ENCODE assay signal across 8 cellular contexts in the genomic region with DNA sequence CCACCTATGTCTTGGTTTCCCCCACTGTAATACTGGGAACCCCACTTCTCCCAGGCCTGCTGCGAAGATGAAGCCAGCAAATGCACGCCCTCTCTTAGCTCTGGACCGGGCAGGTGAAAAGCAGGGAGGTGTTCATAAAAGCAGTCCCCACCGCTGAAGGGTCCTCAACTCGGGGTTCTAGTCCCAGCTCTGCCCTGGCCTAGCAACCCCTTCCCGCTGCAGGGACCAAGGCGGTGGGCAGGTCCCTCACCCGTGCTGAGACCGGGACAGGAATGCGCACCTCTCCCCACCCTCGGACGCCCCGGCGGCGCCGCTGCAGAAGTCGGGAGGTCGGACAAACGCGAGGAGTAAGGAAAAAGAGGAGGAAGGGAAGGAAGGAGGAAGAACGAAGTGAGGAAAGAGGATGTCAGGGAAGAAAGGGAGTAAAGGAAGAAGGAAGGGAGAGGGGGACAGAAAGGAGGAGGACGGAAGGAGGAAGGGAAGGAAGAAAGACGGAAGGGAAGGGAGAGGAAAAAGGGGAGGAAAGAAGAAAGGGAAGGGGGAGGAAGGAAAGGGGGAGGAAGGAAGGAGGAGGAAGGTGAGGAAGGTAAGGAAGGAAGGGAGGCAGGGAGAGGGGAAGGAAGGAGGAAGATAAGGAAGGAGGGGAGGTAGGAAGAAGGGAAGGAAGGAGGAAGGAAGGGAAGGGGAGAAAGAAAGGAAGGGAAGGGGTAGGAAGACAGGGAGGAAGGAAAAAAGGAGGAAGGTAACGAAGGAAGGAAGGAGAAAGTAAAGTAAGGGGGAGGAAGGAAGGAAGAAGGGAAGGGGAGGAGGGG. TPM values are rescaled to one million over a fixed set of nuclear protein-coding genes. Genes with fewer than 3 reads are reported as not detected.
DNase-seq lines count a peak whose midpoint lies in the region; ATAC-seq and TF ChIP-seq lines count a peak whose summit lies in the region.

No MANE protein-coding gene starts in this region.

- DNase-seq in heart left ventricle (no peak), Right ventricle myocardium superior (no peak), WERI-Rb-1 (no peak), sigmoid colon (no peak), NCI-H510A treated with DMSO at 0.1 percent for 48 hours (lab: John Stamatoyannopoulos, UW) (no peak), HuH-7.5 (ENCODE audit: low spot score) (no peak)

- intact Hi-C loops in heart left ventricle (cut with DNase I): loop anchor here in 2 of 10 donors (5.0 kb wide), 2 partner anchors 80 to 85 kb away; no protein-coding TSS in a partner anchor
- intact Hi-C loops in Right ventricle myocardium superior (cut with DNase I): loop anchor here (5.0 kb wide), 1 partner anchor 80 kb away; no protein-coding TSS in a partner anchor
- intact Hi-C loops in sigmoid colon (cut with DNase I): no loop called here

- peak overlapping the region in 11 of 12 donors; percentile 54 to 87 (median 76) for H3K27ac ChIP-seq in heart left ventricle
- H3K27ac ChIP-seq in WERI-Rb-1: peak overlapping the region; percentile 59
- H3K27ac ChIP-seq in gastroesophageal sphincter: peak overlapping the region in 3 of 4 donors; percentile 82 to 90 (median 84)
- peak overlapping the region; percentile 65 to 85 (median 78) for H3K27ac ChIP-seq in sigmoid colon

- peak overlapping the region; percentile 79 to 97 (median 88) for H3K4me3 ChIP-seq in heart left ventricle
- peak overlapping the region; percentile 71 for H3K4me3 ChIP-seq in WERI-Rb-1 (ENCODE audit: low read depth, low read length)
- peak overlapping the region; percentile 79 to 91 for H3K4me3 ChIP-seq in gastroesophageal sphincter
- H3K4me3 ChIP-seq in sigmoid colon: peak overlapping the region; percentile 66 to 92 (median 88)

- TF ChIP-seq EP300 in gastroesophageal sphincter (IDR thresholded peaks at IDR 0.05) (no peak), sigmoid colon (IDR thresholded peaks at IDR 0.05) (no peak)

- no peaks in the 10 kb centered on the region for H3K9me3 ChIP-seq in heart left ventricle
- no peaks in the 10 kb centered on the region for H3K9me3 ChIP-seq in WERI-Rb-1 (ENCODE audit: severe bottlenecking)
- no peaks in the 10 kb centered on the region for H3K9me3 ChIP-seq in gastroesophageal sphincter
- H3K9me3 ChIP-seq in sigmoid colon: no peaks in the 10 kb centered on the region

- TF ChIP-seq POLR2A in heart left ventricle (IDR thresholded peaks at IDR 0.05): no peak
- no peak for TF ChIP-seq POLR2A in gastroesophageal sphincter (IDR thresholded peaks at IDR 0.05)
- no peak for TF ChIP-seq POLR2A in sigmoid colon (IDR thresholded peaks at IDR 0.05)

- H3K36me3 ChIP-seq in heart left ventricle (peaks cover 0 to 24% (median 21%) of the 10 kb centered on the region in 9 donors), WERI-Rb-1 (peaks cover 36% of the 10 kb centered on the region), gastroesophageal sphincter (peaks cover 0 to 27% of the 10 kb centered on the region in 2 donors), sigmoid colon (peaks cover 0 to 25% (median 0%) of the 10 kb centered on the region in 4 donors)

- ATAC-seq in heart left ventricle (no peak), Right ventricle myocardium superior (ENCODE audit: poor library complexity) (no peak), gastroesophageal sphincter (no peak), HG03342 (IDR thresholded peaks at IDR 0.05; ENCODE audit: unreplicated experiment) (no peak)

- TF ChIP-seq CTCF in heart left ventricle (IDR thresholded peaks at IDR 0.05) (no peak), WERI-Rb-1 (IDR thresholded peaks at IDR 0.05; ENCODE audit: low read depth, low read length) (no peak), gastroesophageal sphincter (IDR thresholded peaks at IDR 0.05) (no peak), sigmoid colon (IDR thresholded peaks at IDR 0.05) (no peak)

- H3K4me1 ChIP-seq in heart left ventricle (peaks cover 3 to 18% (median 13%) of the 10 kb centered on the region in 12 donors), gastroesophageal sphincter (peaks cover 0 to 22% (median 10%) of the 10 kb centered on the region in 3 donors), sigmoid colon (peaks cover 0 to 16% (median 11%) of the 10 kb centered on the region in 4 donors)

- WGBS in heart left ventricle, 4 donors: 2 to 4% (median 3%) methylated on average over 24 of the region's 24 CpGs
- WGBS in gastroesophageal sphincter (ENCODE audit: low coverage in 1 of 2), 2 donors: 0% methylated on average over 3 to 11 of the region's 24 CpGs
- WGBS in sigmoid colon, 2 donors: 1 to 4% methylated on average over 24 of the region's 24 CpGs

- H3K27me3 ChIP-seq in heart left ventricle (no peaks in the 10 kb centered on the region), WERI-Rb-1 (ENCODE audit: insufficient read depth, low read depth, severe bottlenecking) (no peaks in the 10 kb centered on the region), gastroesophageal sphincter (no peaks in the 10 kb centered on the region), sigmoid colon (no peaks in the 10 kb centered on the region)

RNA-seq across cellular contexts. Expression of a gene that starts 0.7 kb away (rescaled TPM):
- total RNA-seq in heart left ventricle: 10 to 100 TPM in 6 of 9 donors, 1 to 10 TPM in 3; 8.2 to 24.4 (median 14.6) TPM
- 10 to 100 TPM in 1 of 2 donors, 1 to 10 TPM in 1; 9.2 to 14.0 TPM for polyA plus RNA-seq in heart left ventricle
- total RNA-seq in Right ventricle myocardium superior: 8.0 TPM
- 10 to 100 TPM in 3 of 4 donors, 1 to 10 TPM in 1; 5.8 to 18.7 (median 13.4) TPM for total RNA-seq in gastroesophageal sphincter
- 10 to 100 TPM; 10.5 to 18.0 (median 13.7) TPM for total RNA-seq in sigmoid colon
- polyA plus RNA-seq in sigmoid colon: 10 to 100 TPM; 16.2 to 38.6 (median 35.4) TPM

RNA-seq across cellular contexts. Expression of a gene that starts 0.9 kb away (rescaled TPM):
- 1 to 10 TPM in 6 of 9 donors, under 1 TPM in 3; 0.58 to 2.4 (median 1.7) TPM for total RNA-seq in heart left ventricle
- under 1 TPM; 0.68 to 0.72 TPM for polyA plus RNA-seq in heart left ventricle
- total RNA-seq in Right ventricle myocardium superior: 0.62 TPM
- under 1 TPM in 2 of 4 donors, not detected in 2; 0.31 to 0.54 TPM for total RNA-seq in gastroesophageal sphincter
- total RNA-seq in sigmoid colon: 1 to 10 TPM in 2 of 4 donors, under 1 TPM in 2; 0.36 to 4.3 (median 0.80) TPM
- 1 to 10 TPM in 2 of 3 donors, under 1 TPM in 1; 0.46 to 3.1 (median 1.2) TPM for polyA plus RNA-seq in sigmoid colon
